ENCODE assay signal across 9 cellular contexts in the genomic region with DNA sequence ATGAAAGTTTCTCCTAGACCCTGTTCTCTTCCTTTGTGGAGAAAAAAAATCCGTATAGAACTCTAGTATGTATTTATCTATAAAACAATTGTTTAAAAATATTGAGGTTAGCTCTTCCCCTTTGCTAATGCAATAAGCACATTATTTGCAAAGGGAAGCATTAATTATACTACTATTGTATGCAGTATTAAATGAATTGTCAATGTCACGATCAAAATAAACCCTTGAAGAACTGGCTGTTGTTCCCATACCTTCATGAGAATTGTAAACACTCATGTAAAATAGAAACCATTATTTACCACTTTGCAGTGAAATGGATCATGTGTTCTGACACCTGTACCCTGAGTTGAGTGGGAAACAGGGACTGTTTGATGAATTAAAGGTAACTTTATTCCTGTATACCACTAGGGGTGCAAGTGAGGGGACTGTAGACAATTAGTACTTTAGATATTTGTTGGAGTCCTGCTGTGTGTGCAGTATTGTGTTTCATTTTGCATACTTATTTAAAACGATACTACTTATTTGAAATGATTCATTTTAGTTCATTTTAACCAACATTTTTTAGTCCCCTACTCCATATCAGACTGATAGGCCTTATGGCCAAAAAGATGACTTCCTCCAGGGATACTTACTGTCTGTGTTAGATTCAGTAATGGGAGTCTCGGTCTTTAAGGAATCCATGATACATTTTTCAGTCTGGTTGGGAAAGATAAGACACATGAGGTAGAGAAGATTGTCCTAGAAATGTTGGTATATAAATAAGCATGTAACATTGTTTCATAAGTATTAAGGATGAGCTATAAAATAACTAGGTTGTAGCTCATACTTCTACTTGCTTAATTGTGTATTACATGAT. TPM values are rescaled to one million over a fixed set of nuclear protein-coding genes. Genes with fewer than 3 reads are reported as not detected.
DNase-seq lines count a peak whose midpoint lies in the region; ATAC-seq, FAIRE-seq and TF ChIP-seq lines count a peak whose summit lies in the region.
"Had no signal": no experiment of that assay in that cellular context is flagged by ENCODE, and none has a peak within 500 bp of the region (broad histone marks: within the 10 kb centered on the region; RNA-seq: fewer than 3 reads in every experiment).

No MANE protein-coding gene starts in this region.

- H3K79me2 ChIP-seq in Loucy (ENCODE audit: insufficient read depth, low read length) (peaks cover 66% of the 10 kb centered on the region), mammary epithelial cell (ENCODE audit: insufficient read depth, low read length) (peaks cover 99% of the 10 kb centered on the region)

- peak; percentile 46 for DNase-seq in NCI-H2107 treated with DMSO at 0.1 percent for 48 hours (lab: John Stamatoyannopoulos, UW; ENCODE audit: unreplicated experiment)
- no peak for DNase-seq in NCI-H2107 (lab: John Stamatoyannopoulos, UW)
- DNase-seq in mammary epithelial cell, result no peak
- DNase-seq in pancreas, result no peak
- DNase-seq in iPS-NIHi7 (ENCODE audit: extremely low spot score), result no peak
- no peak for DNase-seq in H4 (ENCODE audit: low spot score)

- no peaks in the 10 kb centered on the region for H3K36me3 ChIP-seq in Loucy (ENCODE audit: insufficient read depth, low read length)
- no peaks in the 10 kb centered on the region for H3K36me3 ChIP-seq in mammary epithelial cell (ENCODE audit: insufficient read depth, low read length)
- H3K36me3 ChIP-seq in pancreas, result no peaks in the 10 kb centered on the region

- no TSS peak for BruUV-seq in mammary epithelial cell (replicated peaks; lab: Mats Ljungman, UMichigan)

- H3K27ac ChIP-seq in mammary epithelial cell (ENCODE audit: insufficient read depth, low read depth, low read length) (no peak overlapping the region), pancreas (no peak overlapping the region)

- dilution Hi-C loops in mammary epithelial cell (cut with HindIII; ENCODE audit: low sequenced_read_pairs), result no loop called here

- H2AFZ ChIP-seq in Loucy (ENCODE audit: low read length) (no peak overlapping the region), mammary epithelial cell (ENCODE audit: low read depth, low read length) (no peak overlapping the region)

- H3K9me2 ChIP-seq in Loucy (replicated peaks; ENCODE audit: low read depth, low read length), result no peaks in the 10 kb centered on the region

- 77% methylated on average over 4 of the region's 4 CpGs for WGBS in mammary epithelial cell (ENCODE audit: low coverage, missing lambda C conversion rate)
- 77 to 80% methylated on average over 4 of the region's 4 CpGs for WGBS in pancreas, 2 donors

- H3K4me2 ChIP-seq in Loucy (ENCODE audit: low read depth, low read length, poor library complexity, severe bottlenecking) (no peak overlapping the region), mammary epithelial cell (ENCODE audit: insufficient read depth, low read depth, low read length) (no peak overlapping the region)

- no peaks in the 10 kb centered on the region for H3F3A ChIP-seq in Loucy (ENCODE audit: low read depth)

- H3K4me3 ChIP-seq in Loucy (ENCODE audit: low read length, poor library complexity, severe bottlenecking) (no peak overlapping the region), mammary epithelial cell (replicated peaks in 1 of 3; ENCODE audit: insufficient read depth in 1 of 3, low read depth in 2 of 3, low read length in 3 of 3) (no peak overlapping the region), pancreas (no peak overlapping the region)

- H4K20me1 ChIP-seq in Loucy (ENCODE audit: insufficient read depth, low read length, poor library complexity, severe bottlenecking) (peaks cover 38% of the 10 kb centered on the region), mammary epithelial cell (ENCODE audit: insufficient read depth, low read length) (no peaks in the 10 kb centered on the region)

- CTCF ChIA-PET in mammary epithelial cell (lab: Charles Lee; ENCODE audit: low non-redundant PET), result interaction anchor here (0.6 kb wide), 1 partner anchor 147 kb away, joined by 3 read pairs; no protein-coding TSS in a partner anchor

- H3K27me3 ChIP-seq in Loucy (ENCODE audit: insufficient read depth, low read length, poor library complexity, severe bottlenecking) (no peaks in the 10 kb centered on the region), mammary epithelial cell (ENCODE audit: insufficient read depth, low read length) (no peaks in the 10 kb centered on the region), pancreas (no peaks in the 10 kb centered on the region)

- H3K9ac ChIP-seq in Loucy (ENCODE audit: low read depth, low read length, poor library complexity, severe bottlenecking) (no peak overlapping the region), mammary epithelial cell (ENCODE audit: insufficient read depth, low read length) (no peak overlapping the region)

- intact Hi-C loops in mammary epithelial cell (cut with micrococcal nuclease), result no loop called here
- intact Hi-C loops in pancreas (cut with DNase I), result no loop called here

- TF ChIP-seq CTCF in Loucy (conservative IDR thresholded peaks at IDR 0.05; ENCODE audit: low read length) (peak; percentile 81), mammary epithelial cell (conservative IDR thresholded peaks at IDR 0.05 in 1 of 2, IDR thresholded peaks at IDR 0.05 in 1 of 2; ENCODE audit: extremely low read depth in 1 of 2, insufficient read depth in 1 of 2, low read depth in 1 of 2, low read length in 2 of 2) (peak; percentile 53 to 72), pancreas (IDR thresholded peaks at IDR 0.05) (peak in 3 of 4 donors; percentile 19 to 23 (median 20))

- ATAC-seq in GM21723 (IDR thresholded peaks at IDR 0.05; ENCODE audit: unreplicated experiment), result peak; percentile 50
- peak in 3 of 4 donors; percentile 52 to 66 (median 56) for ATAC-seq in pancreas

- in situ Hi-C loops in mammary epithelial cell (cut with MboI; ENCODE audit: low sequenced_read_pairs in 2 of 2), result loop anchor here in 1 of 2 donors (25.0 kb wide), 1 partner anchor 173 kb away; no protein-coding TSS in a partner anchor

- FAIRE-seq in pancreas (lab: Jason Lieb, UNC), result no peak

- H3K9me3 ChIP-seq in Loucy (ENCODE audit: insufficient read depth, low read depth, low read length), result no peaks in the 10 kb centered on the region
- H3K9me3 ChIP-seq in mammary epithelial cell (replicated peaks; ENCODE audit: insufficient read depth, low read length), result no peaks in the 10 kb centered on the region
- H3K9me3 ChIP-seq in pancreas, result no peaks in the 10 kb centered on the region

- H3K4me1 ChIP-seq in Loucy (ENCODE audit: insufficient read depth, low read length, poor library complexity, severe bottlenecking), result peaks cover 37% of the 10 kb centered on the region
- peaks cover 16% of the 10 kb centered on the region for H3K4me1 ChIP-seq in mammary epithelial cell (ENCODE audit: insufficient read depth, low read length)
- H3K4me1 ChIP-seq in pancreas, result peaks cover 3 to 5% (median 5%) of the 10 kb centered on the region in 3 donors

RNA-seq across cellular contexts. Expression of a gene that starts 7.9 kb away (rescaled TPM):
- total RNA-seq in mammary epithelial cell (10 to 100 TPM; 64.8 to 82.6 TPM), pancreas (10 to 100 TPM; 23.6 to 46.2 (median 28.8) TPM)
- polyA plus RNA-seq in mammary epithelial cell (35.9 TPM), pancreas (10 to 100 TPM; 20.4 to 37.0 TPM)
- polyA minus RNA-seq in mammary epithelial cell, result 94.6 TPM
- 11.6 and 19.4 TPM in 2 replicates for total RNA-seq in H4 (2014; rRNA removed; shearing (Covaris generic))

RNA-seq across cellular contexts. Expression of a gene that starts 8.1 kb away (rescaled TPM):
- total RNA-seq in mammary epithelial cell (1 to 10 TPM in 1 of 2 donors, under 1 TPM in 1; 0.71 to 1.3 TPM), pancreas (1 to 10 TPM in 3 of 6 donors, under 1 TPM in 3; 0.38 to 1.5 (median 0.79) TPM)
- polyA plus RNA-seq in mammary epithelial cell (0.35 TPM), pancreas (1 to 10 TPM in 1 of 2 donors, under 1 TPM in 1; 0.57 to 1.3 TPM)
- not detected for polyA minus RNA-seq in mammary epithelial cell
- total RNA-seq in H4 (2014; rRNA removed; shearing (Covaris generic)), result 0.52 and 1.5 TPM in 2 replicates
- total RNA-seq: activated CD8-positive, alpha-beta memory T cell treated with anti-CD3 and anti-CD28 coated beads for 36 hours had no signal

Comparison
In these comparisons a context has a peak if more than half of its experiments do, and no peak if none do; other contexts are left out.
1. CTCF ChIP-seq: peak in every context shown above with its lines; median percentile 81 in Loucy; 62 in mammary epithelial cell; 20 in pancreas.